In genomic region chr3:152320201-152320617, GRCh38 we compare ENCODE assay signal across 9 cellular contexts. TPM values are rescaled to one million over a fixed set of nuclear protein-coding genes. Genes with fewer than 3 reads are reported as not detected.
DNase-seq lines count a peak whose midpoint lies in the region; ATAC-seq, FAIRE-seq and TF ChIP-seq lines count a peak whose summit lies in the region.
"Had no signal": no experiment of that assay in that cellular context is flagged by ENCODE, and none has a peak within 500 bp of the region (broad histone marks: within the 10 kb centered on the region; RNA-seq: fewer than 3 reads in every experiment).

No MANE protein-coding gene starts in this region.

- no peak for FAIRE-seq in kidney (lab: Jason Lieb, UNC)

- TF ChIP-seq CTCF in CD8-positive, alpha-beta T cell (IDR thresholded peaks at IDR 0.05), result no peak
- TF ChIP-seq CTCF in natural killer cell (IDR thresholded peaks at IDR 0.05) (no peak), kidney (IDR thresholded peaks at IDR 0.05; ENCODE audit: borderline replicate concordance, extremely low read depth, insufficient read depth) (no peak)

- intact Hi-C loops in CD8-positive, alpha-beta T cell (cut with DNase I, micrococcal nuclease), result loop anchor here (2.0 to 10.0 kb wide), 3 partner anchors 13 to 245 kb away; no protein-coding TSS in a partner anchor
- intact Hi-C loops in natural killer cell (cut with micrococcal nuclease) (loop anchor here (5.0 to 10.0 kb wide), 2 partner anchors 38 to 125 kb away; no protein-coding TSS in a partner anchor), kidney (cut with DNase I) (no loop called here)

- H3K36me3 ChIP-seq in CD8-positive, alpha-beta T cell (ENCODE audit: insufficient read depth, low read length), result no peaks in the 10 kb centered on the region
- H3K36me3 ChIP-seq in kidney (ENCODE audit: control insufficient read depth in 1 of 2, insufficient read depth in 2 of 2, low read length in 2 of 2), result no peaks in the 10 kb centered on the region

- peaks cover 63% of the 10 kb centered on the region for H3K36me3 Mint-ChIP-seq in CD8-positive, alpha-beta T cell
- H3K36me3 Mint-ChIP-seq in natural killer cell, result no peaks in the 10 kb centered on the region
- H3K36me3 Mint-ChIP-seq: WTC11 had no signal

- no peaks in the 10 kb centered on the region for H3K9me3 Mint-ChIP-seq in CD8-positive, alpha-beta T cell
- H3K9me3 Mint-ChIP-seq in natural killer cell, result no peaks in the 10 kb centered on the region
- H3K9me3 Mint-ChIP-seq: WTC11 had no signal

- H3K27me3 ChIP-seq in CD8-positive, alpha-beta T cell (ENCODE audit: insufficient read depth, low read length), result no peaks in the 10 kb centered on the region

- CTCF ChIA-PET in CD8-positive, alpha-beta T cell (lab: Charles Lee), result interaction anchor here (1.5 kb wide), 1 partner anchor 21 kb away, joined by 3 read pairs; no protein-coding TSS in a partner anchor

- no peak overlapping the region for H3K4me3 ChIP-seq in CD8-positive, alpha-beta T cell (ENCODE audit: low read depth, low read length)
- H3K4me3 ChIP-seq in kidney (ENCODE audit: low read length in 2 of 2), result no peak overlapping the region

- peaks cover 84% of the 10 kb centered on the region for H3K4me1 ChIP-seq in CD8-positive, alpha-beta T cell (ENCODE audit: insufficient read depth, low read length)
- H3K4me1 ChIP-seq in kidney (ENCODE audit: control insufficient read depth in 1 of 2, insufficient read depth in 1 of 2, low read depth in 1 of 2, low read length in 2 of 2), result peaks cover 2 to 20% of the 10 kb centered on the region in 2 donors

- peak overlapping the region; percentile 53 for H3K27ac Mint-ChIP-seq in CD8-positive, alpha-beta T cell
- H3K27ac Mint-ChIP-seq in natural killer cell, result peak overlapping the region; percentile 77 to 90
- H3K27ac Mint-ChIP-seq: WTC11 had no signal

- no peaks in the 10 kb centered on the region for H3K9me3 ChIP-seq in CD8-positive, alpha-beta T cell (ENCODE audit: low read length)
- no peaks in the 10 kb centered on the region for H3K9me3 ChIP-seq in kidney (ENCODE audit: control insufficient read depth in 1 of 2, low read length in 2 of 2)

- no peak overlapping the region for H3K27ac ChIP-seq in CD8-positive, alpha-beta T cell (ENCODE audit: low read depth, low read length)
- no peak overlapping the region for H3K27ac ChIP-seq in kidney (ENCODE audit: low read depth in 2 of 2, low read length in 2 of 2)

- POLR2A ChIA-PET in CD8-positive, alpha-beta T cell (lab: Charles Lee), result interaction anchor here (1.0 to 2.5 kb wide), 3 partner anchors 12 to 52 kb away, joined by 3 to 9 read pairs (median 7); no protein-coding TSS in a partner anchor

- no peak for DNase-seq in CD8-positive, alpha-beta T cell
- DNase-seq in NCI-H1105 treated with DMSO at 0.1 percent for 48 hours (lab: John Stamatoyannopoulos, UW) (peak; percentile 48), dermis blood vessel endothelial cell (peak; percentile 97), natural killer cell (no peak), kidney (no peak), middle frontal gyrus (ENCODE audit: extremely low spot score, low spot score) (no peak), NCI-H446 treated with DMSO at 0.1 percent for 48 hours (lab: John Stamatoyannopoulos, UW) (no peak), NCI-H187 treated with DMSO at 0.1 percent for 48 hours (lab: John Stamatoyannopoulos, UW) (no peak)

- H3K4me1 Mint-ChIP-seq in CD8-positive, alpha-beta T cell (ENCODE audit: low read depth), result peaks cover 83% of the 10 kb centered on the region
- H3K4me1 Mint-ChIP-seq in natural killer cell, result peaks cover 89 to 90% of the 10 kb centered on the region in 2 donors

- no peak for ATAC-seq in CD8-positive, alpha-beta T cell
- ATAC-seq in natural killer cell, result no peak
- ATAC-seq: WTC11 had no signal

- H3K27me3 Mint-ChIP-seq in CD8-positive, alpha-beta T cell (ENCODE audit: low read depth), result no peaks in the 10 kb centered on the region
- no peaks in the 10 kb centered on the region for H3K27me3 Mint-ChIP-seq in natural killer cell (ENCODE audit: low read depth in 2 of 2)

- H3K9ac ChIP-seq in kidney (ENCODE audit: low read length in 2 of 2), result no peak overlapping the region

- H3K4me3 Mint-ChIP-seq in CD8-positive, alpha-beta T cell, result peak overlapping the region; percentile 44
- peak overlapping the region; percentile 70 for H3K4me3 Mint-ChIP-seq in natural killer cell
- H3K4me3 Mint-ChIP-seq: WTC11 had no signal

RNA-seq across cellular contexts. Expression of gene MBNL1, which starts 51.5 kb away (rescaled TPM):
- 100 to 1,000 TPM; 515 to 529 TPM for total RNA-seq in CD8-positive, alpha-beta T cell
- 389 and 524 TPM in 2 replicates for total RNA-seq in dermis blood vessel endothelial cell
- 100 to 1,000 TPM; 600 to 704 (median 607) TPM for total RNA-seq in natural killer cell
- total RNA-seq in kidney, result 167 TPM
- 22.0 TPM for polyA plus RNA-seq in kidney (ENCODE audit: insufficient read depth, low read depth, low replicate concordance)

Comparison
In these comparisons a context has a peak if more than half of its experiments do, and no peak if none do; other contexts are left out.
1. DNase-seq: peak in NCI-H1105 treated with DMSO at 0.1 percent for 48 hours (single experiment) and dermis blood vessel endothelial cell (single experiment); none in CD8-positive, alpha-beta T cell (0 of 7), natural killer cell (single experiment), kidney (single experiment), middle frontal gyrus (single experiment), NCI-H446 treated with DMSO at 0.1 percent for 48 hours (single experiment) and NCI-H187 treated with DMSO at 0.1 percent for 48 hours (single experiment).